22 cellular contexts compared by ENCODE assay signal in the genomic region with DNA sequence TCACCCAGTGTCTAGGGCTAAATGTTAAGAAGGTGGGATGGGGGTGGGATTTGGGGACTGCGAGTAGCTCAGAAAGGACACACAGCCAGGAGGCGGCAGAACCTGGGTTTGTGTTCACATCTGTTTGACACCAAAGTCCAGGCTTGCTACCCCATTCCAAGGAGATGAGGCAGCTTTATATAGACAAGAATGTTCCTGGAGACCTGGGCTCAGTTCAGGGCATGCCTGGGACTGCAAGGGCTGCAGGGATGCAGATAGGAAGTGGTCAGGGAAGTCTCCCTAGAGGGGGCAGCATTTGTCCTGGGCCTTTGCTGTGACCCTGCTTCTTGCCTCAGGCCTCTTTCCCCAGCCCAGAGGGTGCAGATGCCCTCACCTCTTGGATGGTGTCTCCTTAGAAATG. TPM values are rescaled to one million over a fixed set of nuclear protein-coding genes. Genes with fewer than 3 reads are reported as not detected.
DNase-seq lines count a peak whose midpoint lies in the region; FAIRE-seq and TF ChIP-seq lines count a peak whose summit lies in the region.
"Had no signal": no experiment of that assay in that cellular context is flagged by ENCODE, and none has a peak within 500 bp of the region (broad histone marks: within the 10 kb centered on the region; RNA-seq: fewer than 3 reads in every experiment).

No MANE protein-coding gene starts in this region.

- H3K4me1 Mint-ChIP-seq in HFFc6 (ENCODE audit: low read depth): peaks cover 14% of the 10 kb centered on the region
- H3K4me1 Mint-ChIP-seq: natural killer cell; stimulated activated memory B cell treated with anti-CD40 and anti-IgM and Interleukin-4, amounts not matched to agents 10 μg/mL and 1 μg/mL and 100 μg/mL, for 72 hours had no signal

- no peak; the same call in 1 of the 2 replicates for TF ChIP-seq CTCF in HFFc6 (IDR thresholded peaks at IDR 0.05)
- peak; percentile 31 to 52 (median 41) for TF ChIP-seq CTCF in H1 (IDR thresholded peaks at IDR 0.05; ENCODE audit: control extremely low read depth in 1 of 3, insufficient read depth in 1 of 3, low read depth in 1 of 3, low read length in 3 of 3)
- TF ChIP-seq CTCF in vagina (IDR thresholded peaks at IDR 0.05): no peak

- H3K4me1 ChIP-seq in H1 (replicated peaks in 1 of 4; ENCODE audit: control insufficient read depth in 3 of 4, insufficient read depth in 4 of 4, low read length in 3 of 4) (no peaks in the 10 kb centered on the region; a peak in 1 of 7 replicates), mesenchymal stem cell (ENCODE audit: control insufficient read depth, insufficient read depth, low read depth, low read length) (no peaks in the 10 kb centered on the region), vagina (no peaks in the 10 kb centered on the region)
- H3K4me1 ChIP-seq: sigmoid colon, testis had no signal

- H3K4me2 ChIP-seq in H1 (ENCODE audit: insufficient read depth in 1 of 2, low read depth in 2 of 2, low read length in 2 of 2) (no peak overlapping the region), mesenchymal stem cell (ENCODE audit: low read length, poor library complexity, severe bottlenecking) (no peak overlapping the region)
- H3K4me2 ChIP-seq: KMS-11 had no signal

- H3K56ac ChIP-seq in H1 (replicated peaks; ENCODE audit: insufficient read length, low read depth, low read length): no peak overlapping the region

- intact Hi-C loops in vagina (cut with DNase I): no loop called here

- H4K8ac ChIP-seq in H1 (ENCODE audit: extremely low read depth, insufficient read depth, low read length): no peak overlapping the region
- no peak overlapping the region for H4K8ac ChIP-seq in mesenchymal stem cell (ENCODE audit: low read length)

- WGBS in H1 (ENCODE audit: extremely low coverage in 1 of 2, insufficient coverage in 1 of 2, insufficient read length in 1 of 2, insufficient replicate concordance in 2 of 2, low coverage in 1 of 2, low lambda C conversion rate in 2 of 2, missing lambda C conversion rate in 1 of 2), 2 experiments: 73% methylated on average over 2 of the region's 2 CpGs; no CpG with 5 or more reads in 1 of the 2 experiments
- 70% methylated on average over 2 of the region's 2 CpGs for WGBS in mesenchymal stem cell

- peak; percentile 20 to 34; a peak in 3 of 4 replicates for TF ChIP-seq RAD21 in H1 (IDR thresholded peaks at IDR 0.05 in 1 of 2, conservative IDR thresholded peaks at IDR 0.05 in 1 of 2; ENCODE audit: low read depth in 2 of 2, low read length in 2 of 2)

- H3K4ac ChIP-seq in H1 (replicated peaks; ENCODE audit: insufficient read length, low read depth, low read length): no peak overlapping the region
- H3K4ac ChIP-seq in mesenchymal stem cell (ENCODE audit: low read depth in 1 of 2, low read length in 2 of 2): no peak overlapping the region

- H4K5ac ChIP-seq in H1 (ENCODE audit: insufficient read length, low read depth, low read length): no peak overlapping the region

- H3K9me3 ChIP-seq in H1 (ENCODE audit: insufficient read depth in 2 of 2, low read depth in 1 of 2, low read length in 1 of 2) (no peaks in the 10 kb centered on the region), mesenchymal stem cell (ENCODE audit: control insufficient read depth, low read length) (peaks cover 3% of the 10 kb centered on the region), vagina (no peaks in the 10 kb centered on the region)
- H3K9me3 ChIP-seq: sigmoid colon, testis had no signal

- 0 out of 2 replicates have a peak overlapping the region, but pooled peaks have one; percentile 61 for H2BK15ac ChIP-seq in H1 (ENCODE audit: low read length)
- H2BK15ac ChIP-seq in mesenchymal stem cell (ENCODE audit: low read depth, poor library complexity, severe bottlenecking): no peak overlapping the region

- CTCF ChIA-PET in H1 (lab: Charles Lee; ENCODE audit: partially characterized antibody): interaction anchor here (0.6 to 2.2 kb wide), 10 partner anchors 9 to 376 kb away, joined by 3 to 9 read pairs (median 4); no protein-coding TSS in a partner anchor

- H3K18ac ChIP-seq in H1 (ENCODE audit: extremely low read depth, low read length) (no peak overlapping the region; the same call in 1 of the 2 replicates), mesenchymal stem cell (ENCODE audit: low read depth in 1 of 2, low read length in 2 of 2) (no peak overlapping the region)

- no peak overlapping the region for H3K9ac ChIP-seq in H1 (replicated peaks in 1 of 4; ENCODE audit: extremely low read depth in 1 of 4, low read depth in 3 of 4, low read length in 3 of 4)
- H3K9ac ChIP-seq in mesenchymal stem cell (ENCODE audit: low read length): no peak overlapping the region
- H3K9ac ChIP-seq: KMS-11 had no signal

- no peaks in the 10 kb centered on the region for H3K36me3 Mint-ChIP-seq in HFFc6 (ENCODE audit: low read depth)
- H3K36me3 Mint-ChIP-seq: natural killer cell; stimulated activated memory B cell treated with anti-CD40 and anti-IgM and Interleukin-4, amounts not matched to agents 10 μg/mL and 1 μg/mL and 100 μg/mL, for 72 hours had no signal

- H3K27me3 Mint-ChIP-seq in HFFc6 (ENCODE audit: insufficient read depth): no peaks in the 10 kb centered on the region; the same call in 1 of the 2 replicates

- H3K79me2 ChIP-seq in H1 (ENCODE audit: control insufficient read depth in 1 of 2, insufficient read depth in 2 of 2, low read length in 2 of 2): no peaks in the 10 kb centered on the region

- H3K27me3 ChIP-seq in H1 (replicated peaks in 1 of 4; ENCODE audit: control insufficient read depth in 3 of 4, extremely low read depth in 1 of 4, insufficient read depth in 3 of 4, low read length in 3 of 4): peaks cover 0 to 2% (median 0%) of the 10 kb centered on the region in 4 experiments; a peak in 1 of 7 replicates
- H3K27me3 ChIP-seq in mesenchymal stem cell (ENCODE audit: control insufficient read depth in 1 of 2, insufficient read depth in 1 of 2, low read length in 2 of 2): peaks cover 0 to 52% of the 10 kb centered on the region in 2 experiments
- H3K27me3 ChIP-seq in vagina: no peaks in the 10 kb centered on the region
- H3K27me3 ChIP-seq: brain microvascular endothelial cell, testis had no signal

- H3K23me2 ChIP-seq in H1 (ENCODE audit: low read depth, low read length): no peaks in the 10 kb centered on the region

- H3K4me3 ChIP-seq in H1 (ENCODE audit: extremely low read depth in 1 of 4, insufficient read depth in 2 of 4, low read depth in 3 of 4, low read length in 4 of 4) (no peak overlapping the region), mesenchymal stem cell (ENCODE audit: insufficient read depth in 1 of 2, low read depth in 1 of 2, low read length in 2 of 2) (no peak overlapping the region), vagina (no peak overlapping the region)
- H3K4me3 ChIP-seq: sigmoid colon, testis had no signal

- no peak overlapping the region for H3K27ac ChIP-seq in H1 (ENCODE audit: low read depth, low read length)
- no peak overlapping the region for H3K27ac ChIP-seq in mesenchymal stem cell (ENCODE audit: low read length, poor library complexity, severe bottlenecking)
- H3K27ac ChIP-seq in vagina: no peak overlapping the region
- H3K27ac ChIP-seq: brain microvascular endothelial cell, KMS-11, sigmoid colon, testis, VCaP had no signal

- no peak for FAIRE-seq in H1 (lab: Jason Lieb, UNC)

- H3K79me1 ChIP-seq in H1 (ENCODE audit: low read depth, low read length) (no peaks in the 10 kb centered on the region), mesenchymal stem cell (replicated peaks; ENCODE audit: low read length, poor library complexity, severe bottlenecking) (no peaks in the 10 kb centered on the region)

- TF ChIP-seq POLR2A in H1 (IDR thresholded peaks at IDR 0.05; ENCODE audit: control extremely low read depth in 1 of 2, low read depth in 2 of 2, low read length in 2 of 2): no peak
- TF ChIP-seq POLR2A in vagina (IDR thresholded peaks at IDR 0.05): no peak

- H2BK5ac ChIP-seq in H1 (ENCODE audit: low read depth, low read length): peak overlapping the region; percentile 44; the same call in 1 of the 2 replicates
- no peak overlapping the region for H2BK5ac ChIP-seq in mesenchymal stem cell (ENCODE audit: low read depth, low read length, poor library complexity, severe bottlenecking)

- H3K27ac Mint-ChIP-seq in HFFc6: 0 out of 2 replicates have a peak overlapping the region, but pooled peaks have one; percentile 22
- H3K27ac Mint-ChIP-seq: natural killer cell; stimulated activated memory B cell treated with anti-CD40 and anti-IgM and Interleukin-4, amounts not matched to agents 10 μg/mL and 1 μg/mL and 100 μg/mL, for 72 hours; T-helper 1 cell treated with Interleukin-12 subunit alpha and Interleukin-12 subunit beta and Interleukin-4 antibody, amounts not matched to agents 30 μg/mL and 1 μg/mL, for 36 hours had no signal

- H4K91ac ChIP-seq in H1 (replicated peaks; ENCODE audit: insufficient read length, low read length): no peak overlapping the region
- no peak overlapping the region for H4K91ac ChIP-seq in mesenchymal stem cell (ENCODE audit: low read length)

- H3K23ac ChIP-seq in H1 (ENCODE audit: insufficient read length) (no peak overlapping the region), mesenchymal stem cell (ENCODE audit: low read length in 2 of 2) (no peak overlapping the region)

- no peak for TF ChIP-seq EP300 in H1 (IDR thresholded peaks at IDR 0.05; ENCODE audit: borderline replicate concordance in 1 of 2, low read depth in 2 of 2, low read length in 2 of 2)

- H3K36me3 ChIP-seq in H1 (ENCODE audit: control insufficient read depth in 2 of 4, insufficient read depth in 4 of 4, low read length in 3 of 4): no peaks in the 10 kb centered on the region
- no peaks in the 10 kb centered on the region for H3K36me3 ChIP-seq in mesenchymal stem cell (ENCODE audit: control insufficient read depth in 1 of 2, insufficient read depth in 2 of 2, low read depth in 1 of 2, low read length in 2 of 2)
- no peaks in the 10 kb centered on the region for H3K36me3 ChIP-seq in vagina
- H3K36me3 ChIP-seq: brain microvascular endothelial cell, sigmoid colon had no signal

- H3K14ac ChIP-seq in H1 (ENCODE audit: insufficient read length) (no peak overlapping the region), mesenchymal stem cell (ENCODE audit: low read length in 2 of 2) (no peak overlapping the region)

- H4K20me1 ChIP-seq in H1 (replicated peaks in 1 of 2; ENCODE audit: control insufficient read depth in 1 of 2, insufficient read depth in 2 of 2, low read length in 2 of 2): no peaks in the 10 kb centered on the region

- H2AK5ac ChIP-seq in H1 (ENCODE audit: low read depth, low read length) (no peak overlapping the region), mesenchymal stem cell (ENCODE audit: low read length, severe bottlenecking) (no peak overlapping the region)

- H2AFZ ChIP-seq in H1 (ENCODE audit: low read length) (peak overlapping the region; percentile 40; the same call in 1 of the 2 replicates), mesenchymal stem cell (ENCODE audit: low read depth, low read length) (no peak overlapping the region)

- H3K9me3 Mint-ChIP-seq in HFFc6: no peaks in the 10 kb centered on the region
- H3K9me3 Mint-ChIP-seq: natural killer cell; T-helper 1 cell treated with Interleukin-12 subunit alpha and Interleukin-12 subunit beta and Interleukin-4 antibody, amounts not matched to agents 30 μg/mL and 1 μg/mL, for 36 hours had no signal

- H3K4me3 Mint-ChIP-seq in HFFc6: no peak overlapping the region
- H3K4me3 Mint-ChIP-seq: natural killer cell; stimulated activated memory B cell treated with anti-CD40 and anti-IgM and Interleukin-4, amounts not matched to agents 10 μg/mL and 1 μg/mL and 100 μg/mL, for 72 hours; T-helper 1 cell treated with Interleukin-12 subunit alpha and Interleukin-12 subunit beta and Interleukin-4 antibody, amounts not matched to agents 30 μg/mL and 1 μg/mL, for 36 hours had no signal

- POLR2A ChIA-PET in H1 (lab: Charles Lee; ENCODE audit: partially characterized antibody): no interaction called here

- peak overlapping the region; percentile 75; the same call in 1 of the 2 replicates for H2BK12ac ChIP-seq in H1 (ENCODE audit: low read depth, low read length)
- no peak overlapping the region for H2BK12ac ChIP-seq in mesenchymal stem cell (ENCODE audit: low read length in 2 of 2)

- no peak overlapping the region for H2BK20ac ChIP-seq in H1 (ENCODE audit: low read length)

- DNase-seq in AG20443 (ENCODE audit: low spot score) (peak; percentile 41), HFFc6 (peak; percentile 36), H1 (ENCODE audit: low read depth in 1 of 2, low spot score in 2 of 2) (peak in 1 of 2 experiments; percentile 52), mesenchymal stem cell (peak; percentile 25), NOMO-1 (lab: John Stamatoyannopoulos, UW; ENCODE audit: unreplicated experiment in 2 of 2) (no peak), vagina (ENCODE audit: extremely low spot score in 2 of 2) (no peak)
- DNase-seq in stimulated activated CD8-positive, alpha-beta memory T cell treated with anti-CD3 and anti-CD28 coated beads, Interleukin-4, amount 100 ng/mL, for 48 hours: no peak
- DNase-seq: activated CD4-positive, alpha-beta T cell treated with anti-CD3 and anti-CD28 coated beads, Interleukin-2, amount 50 U/mL, for 4 hours; activated gamma-delta T cell; brain microvascular endothelial cell; cortex of kidney; natural killer cell; NCI-H1694 treated with DMSO at 0.1 percent for 48 hours; SHP77 treated with DMSO at 0.1 percent for 48 hours; sigmoid colon; testis had no signal

- H2BK120ac ChIP-seq in H1 (replicated peaks; ENCODE audit: low read depth, low read length) (no peak overlapping the region), mesenchymal stem cell (ENCODE audit: low read depth, low read length) (no peak overlapping the region)

RNA-seq across cellular contexts. Expression of gene PADI3, which starts 16.3 kb away (rescaled TPM):
- total RNA-seq in HFFc6 (2021; fragmentation: NEBNext Ultra II Directional; extraction: Animal tissue kit (Norgen Biotek cat#: 25700)): under 1 TPM in 4 of 6 experiments, not detected in 2; 0.05 to 0.14 (median 0.07) TPM
- total RNA-seq in H1 (2021; fragmentation: NEBNext Ultra II Directional; extraction: Animal tissue kit (Norgen Biotek cat#: 25700)): 0.37 and 0.44 TPM in 2 replicates
- 0.94 and 1.9 TPM in 2 replicates for polyA plus RNA-seq in H1 (2011; rRNA removed)
- 1.6 TPM for polyA plus RNA-seq in H1 (2011; cell fraction: cytosol; rRNA removed)
- 3.4 TPM for polyA plus RNA-seq in H1 (2011; cell fraction: nucleus; rRNA removed)
- polyA plus RNA-seq in H1 (2012, experiment 1 of 2): 0.35 to 0.85 TPM (median 0.64 TPM) in 4 replicates
- 0.33 TPM for polyA plus RNA-seq in H1 (2012, experiment 2 of 2)
- polyA plus RNA-seq in H1 (2013, experiment 1 of 2): 0.59 TPM
- 0.35 TPM for polyA plus RNA-seq in H1 (2013, experiment 2 of 2)
- 1.3 and 1.7 TPM in 2 replicates for polyA minus RNA-seq in H1 (2011; rRNA and poly(A)+ RNA removed)
- 0.81 TPM for polyA minus RNA-seq in H1 (2011; cell fraction: cytosol; rRNA and poly(A)+ RNA removed)
- polyA minus RNA-seq in H1 (2011; cell fraction: nucleus; rRNA and poly(A)+ RNA removed): 1.6 TPM
- polyA plus RNA-seq in mesenchymal stem cell (2013, experiment 1 of 2): not detected
- polyA plus RNA-seq in mesenchymal stem cell (2013, experiment 2 of 2): 0.01 TPM
- 7.1 TPM for total RNA-seq in vagina
- total RNA-seq: natural killer cell, posterior vena cava, sigmoid colon had no signal
- polyA plus RNA-seq: adipose tissue had no signal

RNA-seq across cellular contexts. Expression of gene PADI4, which starts 42.8 kb away (rescaled TPM):
- total RNA-seq in HFFc6 (2021; fragmentation: NEBNext Ultra II Directional; extraction: Animal tissue kit (Norgen Biotek cat#: 25700)): not detected
- total RNA-seq in H1 (2021; fragmentation: NEBNext Ultra II Directional; extraction: Animal tissue kit (Norgen Biotek cat#: 25700)): not detected in 2 replicates
- polyA plus RNA-seq in H1 (2011; rRNA removed): 0.17 and 0.29 TPM in 2 replicates
- polyA plus RNA-seq in H1 (2011; cell fraction: cytosol; rRNA removed): 0.18 TPM
- 0.11 TPM for polyA plus RNA-seq in H1 (2011; cell fraction: nucleus; rRNA removed)
- polyA plus RNA-seq in H1 (2012, experiment 1 of 2): 0.06 to 0.25 TPM (median 0.20 TPM) in 3 of 4 replicates, not detected in the other
- 0.07 TPM for polyA plus RNA-seq in H1 (2012, experiment 2 of 2)
- 0.39 TPM for polyA plus RNA-seq in H1 (2013, experiment 1 of 2)
- polyA plus RNA-seq in H1 (2013, experiment 2 of 2): 0.29 TPM
- polyA minus RNA-seq in H1 (2011; rRNA and poly(A)+ RNA removed): 0.41 TPM in 1 of 2 replicates, not detected in the other
- not detected for polyA minus RNA-seq in H1 (2011; cell fraction: cytosol; rRNA and poly(A)+ RNA removed)
- polyA minus RNA-seq in H1 (2011; cell fraction: nucleus; rRNA and poly(A)+ RNA removed): not detected
- not detected for polyA plus RNA-seq in mesenchymal stem cell (2013, experiment 1 of 2)
- not detected for polyA plus RNA-seq in mesenchymal stem cell (2013, experiment 2 of 2)
- 0.74 TPM for total RNA-seq in vagina
- total RNA-seq: sigmoid colon had no signal

Comparison
In these comparisons a context has a peak if more than half of its experiments do, and no peak if none do; other contexts are left out.
1. DNase-seq: peak in AG20443 (single experiment), HFFc6 (single experiment) and mesenchymal stem cell (single experiment); none in NOMO-1 (0 of 2), stimulated activated CD8-positive, alpha-beta memory T cell treated with anti-CD3 and anti-CD28 coated beads, Interleukin-4, amount 100 ng/mL, for 48 hours (single experiment) and vagina (0 of 2).
2. CTCF ChIP-seq: peak in H1 (3 of 3); none in HFFc6 (single experiment) and vagina (0 of 3).